ENCODE assay signal across 18 cellular contexts in genomic region chr9:77586591-77586990, GRCh38.
A peak's percentile ranks its signal among the peaks of the same experiment; 100 is the strongest.
DNase-seq lines count a peak whose midpoint lies in the region; ATAC-seq and TF ChIP-seq lines count a peak whose summit lies in the region.
"Had no signal": no experiment of that assay in that cellular context is flagged by ENCODE, and none has a peak within 500 bp of the region (broad histone marks: within the 10 kb centered on the region; RNA-seq: fewer than 3 reads in every experiment).

No MANE protein-coding gene starts in this region.

- DNase-seq in WTC11 (ENCODE audit: low spot score) = no peak
- DNase-seq in trophoblast cell = no peak
- no peak for DNase-seq in colonic mucosa
- DNase-seq in erythroblast (lab: John Stamatoyannopoulos, UW) = no peak
- DNase-seq: Calu3; CD8-positive, alpha-beta T cell; DMS79 treated with DMSO at 0.1 percent for 48 hours; GF-D8; HFFc6; IMR-90 had no signal

- peak overlapping the region; percentile 57 for H2BK120ac ChIP-seq in trophoblast cell (ENCODE audit: insufficient read depth, low read length, poor library complexity)

- no peak for TF ChIP-seq CTCF in WTC11 (IDR thresholded peaks at IDR 0.05)
- no peak for TF ChIP-seq CTCF in colonic mucosa (IDR thresholded peaks at IDR 0.05)

- H4K8ac ChIP-seq in trophoblast cell (ENCODE audit: low read depth, low read length) = no peak overlapping the region

- H2BK12ac ChIP-seq in trophoblast cell (ENCODE audit: low read length) = peak overlapping the region; percentile 60

- H2AK5ac ChIP-seq in trophoblast cell (ENCODE audit: low read length) = no peak overlapping the region

- H3K27ac ChIP-seq in HUES48 (ENCODE audit: low read depth, low read length) (peak overlapping the region; percentile 95), iPS-20b (ENCODE audit: low read length) (peak overlapping the region; percentile 92), trophoblast cell (ENCODE audit: low read depth, low read length) (no peak overlapping the region), colonic mucosa (no peak overlapping the region)
- H3K27ac ChIP-seq: BLaER1 treated with 17β-estradiol and CSF1 and Interleukin-3, amounts not matched to agents 10 nM and 100 nM had no signal

- peaks cover 8% of the 10 kb centered on the region; the same call in 1 of the 2 replicates for H3K36me3 Mint-ChIP-seq in WTC11
- H3K36me3 Mint-ChIP-seq: CD8-positive, alpha-beta T cell had no signal

- no peaks in the 10 kb centered on the region for H3K79me2 ChIP-seq in trophoblast cell (ENCODE audit: control insufficient read depth, insufficient read depth, low read length, poor library complexity)

- H3K9ac ChIP-seq in HUES48 (ENCODE audit: low read depth, low read length) (no peak overlapping the region), iPS-20b (ENCODE audit: low read depth, low read length) (no peak overlapping the region; the same call in 1 of the 2 replicates), trophoblast cell (ENCODE audit: low read length) (no peak overlapping the region), colonic mucosa (ENCODE audit: low read depth in 2 of 2, low read length in 2 of 2) (no peak overlapping the region)
- H3K9ac ChIP-seq: BLaER1 treated with 17β-estradiol and CSF1 and Interleukin-3, amounts not matched to agents 10 nM and 100 nM had no signal

- peaks cover 10% of the 10 kb centered on the region; the same call in 1 of the 2 replicates for H3K9me3 Mint-ChIP-seq in WTC11
- H3K9me3 Mint-ChIP-seq: CD8-positive, alpha-beta T cell; HFFc6 had no signal

- no peak overlapping the region for H3K4me2 ChIP-seq in trophoblast cell (ENCODE audit: low read length)
- H3K4me2 ChIP-seq: BLaER1 treated with 17β-estradiol and CSF1 and Interleukin-3, amounts not matched to agents 10 nM and 100 nM had no signal

- peak overlapping the region; percentile 94 for H3K27ac Mint-ChIP-seq in WTC11
- H3K27ac Mint-ChIP-seq: B cell; CD8-positive, alpha-beta T cell; HFFc6 had no signal

- no CpG with 5 or more reads among the region's 12 CpGs for WGBS in trophoblast cell (ENCODE audit: extremely low coverage, insufficient coverage, insufficient read length)

- peaks cover 2% of the 10 kb centered on the region for H3K79me1 ChIP-seq in trophoblast cell (ENCODE audit: low read length)

- no peak overlapping the region for H4K91ac ChIP-seq in trophoblast cell (ENCODE audit: low read depth, low read length)

- peaks cover 86% of the 10 kb centered on the region for H3K4me1 Mint-ChIP-seq in WTC11
- H3K4me1 Mint-ChIP-seq: B cell had no signal

- intact Hi-C loops in colonic mucosa (cut with DNase I) = no loop called here

- no peak for ATAC-seq in WTC11
- ATAC-seq in HG02852 (IDR thresholded peaks at IDR 0.05; ENCODE audit: unreplicated experiment) = no peak
- no peak for ATAC-seq in GM21723 (IDR thresholded peaks at IDR 0.05; ENCODE audit: unreplicated experiment)
- ATAC-seq: CD8-positive, alpha-beta T cell; HCT116; K562 had no signal

- H3K36me3 ChIP-seq in HUES48 (ENCODE audit: control insufficient read depth, insufficient read depth, low read length) = no peaks in the 10 kb centered on the region
- no peaks in the 10 kb centered on the region for H3K36me3 ChIP-seq in iPS-20b (ENCODE audit: insufficient read depth, low read depth, low read length)
- no peaks in the 10 kb centered on the region for H3K36me3 ChIP-seq in trophoblast cell (ENCODE audit: control insufficient read depth in 1 of 2, insufficient read depth in 2 of 2, low read length in 2 of 2)
- H3K36me3 ChIP-seq in colonic mucosa = no peaks in the 10 kb centered on the region
- H3K36me3 ChIP-seq: BLaER1 treated with 17β-estradiol and CSF1 and Interleukin-3, amounts not matched to agents 10 nM and 100 nM had no signal

- CTCF ChIA-PET in WTC11 (lab: Charles Lee) = interaction anchor here (0.6 to 1.4 kb wide), 3 partner anchors 62 to 146 kb away, joined by 3 to 5 read pairs (median 3); no protein-coding TSS in a partner anchor

- H3K27me3 Mint-ChIP-seq in WTC11 (ENCODE audit: low read depth) = no peaks in the 10 kb centered on the region

- H3K14ac ChIP-seq in trophoblast cell (ENCODE audit: low read length) = no peak overlapping the region

- no peak for TF ChIP-seq POLR2A in erythroblast (IDR thresholded peaks at IDR 0.05; ENCODE audit: low read length)

- H3K4me3 ChIP-seq in HUES48 (ENCODE audit: low read depth, low read length) (no peak overlapping the region), iPS-20b (ENCODE audit: low read length) (no peak overlapping the region), trophoblast cell (ENCODE audit: low read depth, low read length) (no peak overlapping the region), colonic mucosa (no peak overlapping the region)
- H3K4me3 ChIP-seq: BLaER1 treated with 17β-estradiol and CSF1 and Interleukin-3, amounts not matched to agents 10 nM and 100 nM; K562 had no signal

- no peak overlapping the region for H3K18ac ChIP-seq in trophoblast cell (ENCODE audit: low read length)

- H3K4ac ChIP-seq in trophoblast cell (ENCODE audit: low read depth, low read length) = no peak overlapping the region

- H3K23ac ChIP-seq in trophoblast cell (ENCODE audit: low read length) = no peak overlapping the region

- H3K27me3 ChIP-seq in HUES48 (ENCODE audit: control insufficient read depth, insufficient read depth, low read length) (no peaks in the 10 kb centered on the region), iPS-20b (ENCODE audit: insufficient read depth, low read length) (no peaks in the 10 kb centered on the region), trophoblast cell (ENCODE audit: insufficient read depth, low read length) (no peaks in the 10 kb centered on the region), colonic mucosa (no peaks in the 10 kb centered on the region)
- H3K27me3 ChIP-seq: BLaER1 treated with 17β-estradiol and CSF1 and Interleukin-3, amounts not matched to agents 10 nM and 100 nM had no signal

- no peak overlapping the region for H2AFZ ChIP-seq in trophoblast cell (ENCODE audit: insufficient read depth, low read length, poor library complexity)

- POLR2A ChIA-PET in WTC11 (lab: Charles Lee) = no interaction called here

- H3K4me3 Mint-ChIP-seq in WTC11 = no peak overlapping the region
- H3K4me3 Mint-ChIP-seq: B cell; CD8-positive, alpha-beta T cell; HFFc6 had no signal

- H3K9me3 ChIP-seq in HUES48 (ENCODE audit: control insufficient read depth, insufficient read depth, low read length) = no peaks in the 10 kb centered on the region
- no peaks in the 10 kb centered on the region for H3K9me3 ChIP-seq in iPS-20b (ENCODE audit: insufficient read depth, low read depth, low read length)
- H3K9me3 ChIP-seq in trophoblast cell (ENCODE audit: insufficient read depth, low read depth, low read length) = no peaks in the 10 kb centered on the region
- H3K9me3 ChIP-seq in colonic mucosa = no peaks in the 10 kb centered on the region
- H3K9me3 ChIP-seq: BLaER1 treated with 17β-estradiol and CSF1 and Interleukin-3, amounts not matched to agents 10 nM and 100 nM had no signal

- peaks cover 77% of the 10 kb centered on the region for H3K4me1 ChIP-seq in HUES48 (ENCODE audit: control insufficient read depth, insufficient read depth, low read length)
- H3K4me1 ChIP-seq in iPS-20b (ENCODE audit: insufficient read depth, low read length) = peaks cover 64% of the 10 kb centered on the region
- H3K4me1 ChIP-seq in trophoblast cell (ENCODE audit: control insufficient read depth in 1 of 2, insufficient read depth in 2 of 2, low read length in 2 of 2) = peaks cover 8 to 17% of the 10 kb centered on the region in 2 experiments
- peaks cover 2% of the 10 kb centered on the region for H3K4me1 ChIP-seq in colonic mucosa

- no peak overlapping the region for H4K12ac ChIP-seq in trophoblast cell (ENCODE audit: low read depth, low read length)

- no peak overlapping the region for H2BK5ac ChIP-seq in trophoblast cell (ENCODE audit: low read depth, low read length, poor library complexity)

TF ChIP-seq in WTC11, 78 proteins besides CTCF, POLR2A, EP300 and RAD21 (continues in another document):
- TF ChIP-seq RELA (CRISPR knock-in tag; IDR thresholded peaks at IDR 0.05; ENCODE audit: borderline replicate concordance) = no peak
- no peak for TF ChIP-seq ZBTB43 (CRISPR knock-in tag; IDR thresholded peaks at IDR 0.05)
- TF ChIP-seq ZNF532 (CRISPR knock-in tag; IDR thresholded peaks at IDR 0.05; ENCODE audit: borderline replicate concordance) = no peak

Comparison
In these comparisons a context has a peak if more than half of its experiments do, and no peak if none do; other contexts are left out.
1. H3K27ac ChIP-seq: peak in HUES48 (single experiment) and iPS-20b (single experiment); none in trophoblast cell (single experiment) and colonic mucosa (single experiment).